Comparison of ENCODE assay signal across 1 cellular context in the genomic region with DNA sequence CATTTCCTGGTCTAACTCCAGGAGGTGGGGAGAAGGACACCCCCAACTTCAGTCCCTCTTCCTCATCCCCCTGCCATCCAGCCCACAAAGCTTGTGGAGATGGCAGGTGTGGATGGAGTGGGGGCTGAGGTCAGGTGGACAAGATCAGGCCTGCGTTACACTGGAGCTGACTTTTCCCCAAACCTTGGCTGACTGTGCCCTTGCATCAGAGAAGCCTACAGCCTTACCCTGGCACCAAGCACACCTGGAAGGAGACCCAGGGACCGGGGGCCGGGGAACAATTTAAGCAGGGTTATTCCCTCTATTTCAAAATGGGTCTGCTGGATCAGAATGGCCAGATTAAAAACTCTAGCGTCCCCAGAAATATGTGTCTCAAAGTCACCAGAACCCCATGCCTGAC.
TF ChIP-seq lines count a peak whose summit lies in the region.

No MANE protein-coding gene starts in this region.

TF ChIP-seq in A549, 52 proteins besides CTCF, POLR2A, EP300 and RAD21:
- TF ChIP-seq EHF (CRISPR knock-in tag; IDR thresholded peaks at IDR 0.05), result no peak
- TF ChIP-seq JUN (IDR thresholded peaks at IDR 0.05), result no peak
- no peak for TF ChIP-seq HOXA7 (CRISPR knock-in tag; IDR thresholded peaks at IDR 0.05)
- no peak for TF ChIP-seq CHD2 (IDR thresholded peaks at IDR 0.05; ENCODE audit: low read length, partially characterized antibody)
- TF ChIP-seq ESRRA (IDR thresholded peaks at IDR 0.05; ENCODE audit: borderline replicate concordance, low read length), result no peak
- TF ChIP-seq, protein P1, sequence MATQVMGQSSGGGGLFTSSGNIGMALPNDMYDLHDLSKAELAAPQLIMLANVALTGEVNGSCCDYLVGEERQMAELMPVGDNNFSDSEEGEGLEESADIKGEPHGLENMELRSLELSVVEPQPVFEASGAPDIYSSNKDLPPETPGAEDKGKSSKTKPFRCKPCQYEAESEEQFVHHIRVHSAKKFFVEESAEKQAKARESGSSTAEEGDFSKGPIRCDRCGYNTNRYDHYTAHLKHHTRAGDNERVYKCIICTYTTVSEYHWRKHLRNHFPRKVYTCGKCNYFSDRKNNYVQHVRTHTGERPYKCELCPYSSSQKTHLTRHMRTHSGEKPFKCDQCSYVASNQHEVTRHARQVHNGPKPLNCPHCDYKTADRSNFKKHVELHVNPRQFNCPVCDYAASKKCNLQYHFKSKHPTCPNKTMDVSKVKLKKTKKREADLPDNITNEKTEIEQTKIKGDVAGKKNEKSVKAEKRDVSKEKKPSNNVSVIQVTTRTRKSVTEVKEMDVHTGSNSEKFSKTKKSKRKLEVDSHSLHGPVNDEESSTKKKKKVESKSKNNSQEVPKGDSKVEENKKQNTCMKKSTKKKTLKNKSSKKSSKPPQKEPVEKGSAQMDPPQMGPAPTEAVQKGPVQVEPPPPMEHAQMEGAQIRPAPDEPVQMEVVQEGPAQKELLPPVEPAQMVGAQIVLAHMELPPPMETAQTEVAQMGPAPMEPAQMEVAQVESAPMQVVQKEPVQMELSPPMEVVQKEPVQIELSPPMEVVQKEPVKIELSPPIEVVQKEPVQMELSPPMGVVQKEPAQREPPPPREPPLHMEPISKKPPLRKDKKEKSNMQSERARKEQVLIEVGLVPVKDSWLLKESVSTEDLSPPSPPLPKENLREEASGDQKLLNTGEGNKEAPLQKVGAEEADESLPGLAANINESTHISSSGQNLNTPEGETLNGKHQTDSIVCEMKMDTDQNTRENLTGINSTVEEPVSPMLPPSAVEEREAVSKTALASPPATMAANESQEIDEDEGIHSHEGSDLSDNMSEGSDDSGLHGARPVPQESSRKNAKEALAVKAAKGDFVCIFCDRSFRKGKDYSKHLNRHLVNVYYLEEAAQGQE (IDR thresholded peaks at IDR 0.05), result no peak
- TF ChIP-seq, protein P2, sequence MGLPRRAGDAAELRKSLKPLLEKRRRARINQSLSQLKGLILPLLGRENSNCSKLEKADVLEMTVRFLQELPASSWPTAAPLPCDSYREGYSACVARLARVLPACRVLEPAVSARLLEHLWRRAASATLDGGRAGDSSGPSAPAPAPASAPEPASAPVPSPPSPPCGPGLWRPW (IDR thresholded peaks at IDR 0.05), result no peak
- no peak for TF ChIP-seq RCOR1 (IDR thresholded peaks at IDR 0.05; ENCODE audit: low read depth, low read length)
- TF ChIP-seq NFE2L2 (conservative IDR thresholded peaks at IDR 0.05; ENCODE audit: low read length), result no peak
- TF ChIP-seq FOSB (CRISPR knock-in tag; IDR thresholded peaks at IDR 0.05), result no peak
- no peak for TF ChIP-seq KDM1A (IDR thresholded peaks at IDR 0.05; ENCODE audit: low read depth)
- no peak for TF ChIP-seq HDAC2 (IDR thresholded peaks at IDR 0.05)
- TF ChIP-seq EHMT2 (IDR thresholded peaks at IDR 0.05; ENCODE audit: low read depth), result no peak
- TF ChIP-seq TP53 (CRISPR knock-in tag; IDR thresholded peaks at IDR 0.05), result no peak
